8 cellular contexts compared by ENCODE assay signal in genomic region chr15:75620776-75621536, GRCh38. TPM values are rescaled to one million over a fixed set of nuclear protein-coding genes. Genes with fewer than 3 reads are reported as not detected.
A peak's percentile ranks its signal among the peaks of the same experiment; 100 is the strongest.
DNase-seq lines count a peak whose midpoint lies in the region; ATAC-seq and TF ChIP-seq lines count a peak whose summit lies in the region.

No MANE protein-coding gene starts in this region.

- WGBS in prostate gland: 59% methylated on average over 9 of the region's 9 CpGs

- peak overlapping the region; percentile 65 to 78 for H3K27ac Mint-ChIP-seq in T-cell

- no peaks in the 10 kb centered on the region for H3K4me1 ChIP-seq in prostate gland (replicated peaks)
- H3K4me1 ChIP-seq in PC-9 (replicated peaks; ENCODE audit: insufficient read depth): peaks cover 13% of the 10 kb centered on the region

- H3K9me3 ChIP-seq in prostate gland (no peaks in the 10 kb centered on the region), PC-9 (ENCODE audit: insufficient read depth, low read depth) (no peaks in the 10 kb centered on the region)

- intact Hi-C loops in prostate gland (cut with DNase I) (loop anchor here (5.0 kb wide), 1 partner anchor 89 kb away; no protein-coding TSS in a partner anchor), PC-9 (cut with micrococcal nuclease; ENCODE audit: unreplicated experiment) (no loop called here)

- H3F3A ChIP-seq in PC-9 (ENCODE audit: insufficient read depth, low read depth): peaks cover 15% of the 10 kb centered on the region

- CTCF ChIA-PET in T-cell (lab: Charles Lee) (interaction anchor here in 1 of 2 donors (0.5 to 0.6 kb wide), 2 partner anchors 10 to 16 kb away, joined by 4 to 5 read pairs; no protein-coding TSS in a partner anchor), PC-9 (lab: Charles Lee) (interaction anchor here (0.6 kb wide), 1 partner anchor 737 kb away, joined by 3 read pairs; no protein-coding TSS in a partner anchor)

- peak overlapping the region in 1 of 3 donors; percentile 30 for H3K4me3 Mint-ChIP-seq in T-cell

- H3K27me3 Mint-ChIP-seq in T-cell: no peaks in the 10 kb centered on the region

- POLR2A ChIA-PET in T-cell (lab: Charles Lee) (interaction anchor here in 1 of 2 donors (0.8 kb wide), 1 partner anchor 169 kb away, joined by 3 read pairs; no protein-coding TSS in a partner anchor), PC-9 (lab: Charles Lee; ENCODE audit: unreplicated experiment) (interaction anchor here (0.5 kb wide), 1 partner anchor 167 kb away, joined by 6 read pairs; no protein-coding TSS in a partner anchor)

- H3K9me3 Mint-ChIP-seq in T-cell: no peaks in the 10 kb centered on the region

- TF ChIP-seq CTCF in prostate gland (IDR thresholded peaks at IDR 0.05) (peak in 1 of 4 experiments; percentile 24), PC-9 (conservative IDR thresholded peaks at IDR 0.05) (no peak)

- TF ChIP-seq POLR2A in prostate gland (IDR thresholded peaks at IDR 0.05): no peak

- BruUV-seq in PC-9 (replicated peaks; lab: Mats Ljungman, UMichigan): no TSS peak

- H3K27ac ChIP-seq in prostate gland: peak overlapping the region; percentile 23 to 66
- no peak overlapping the region for H3K27ac ChIP-seq in PC-9

- no peaks in the 10 kb centered on the region for H4K20me1 ChIP-seq in PC-9 (ENCODE audit: insufficient read depth)

- H3K36me3 ChIP-seq in prostate gland (peaks cover 0 to 5% of the 10 kb centered on the region in 2 donors), PC-9 (ENCODE audit: low read depth) (peaks cover 4% of the 10 kb centered on the region; the same call in 1 of the 2 replicates)

- H3K79me2 ChIP-seq in PC-9 (ENCODE audit: low read depth): no peaks in the 10 kb centered on the region

- ATAC-seq in T-cell (replicated peaks in 1 of 4) (no peak), GM21528 (IDR thresholded peaks at IDR 0.05; ENCODE audit: low FRiP score, unreplicated experiment) (no peak)

- H3K4me1 Mint-ChIP-seq in T-cell: peaks cover 30 to 36% (median 31%) of the 10 kb centered on the region in 3 donors

- H2AFZ ChIP-seq in PC-9: no peak overlapping the region

- H3K4me3 ChIP-seq in prostate gland (no peak overlapping the region), PC-9 (no peak overlapping the region)

- DNase-seq in Daoy (ENCODE audit: low read depth): peak; percentile 60
- DNase-seq in T-cell: no peak
- DNase-seq in fibroblast of peridontal ligament (ENCODE audit: extremely low read depth): peak; percentile 97
- peak; percentile 31 for DNase-seq in prostate gland (ENCODE audit: low spot score)
- no peak for DNase-seq in PC-9
- DNase-seq in retina: no peak
- no peak for DNase-seq in islet precursor cell

- H3K27me3 ChIP-seq in prostate gland (replicated peaks; ENCODE audit: insufficient read depth): no peaks in the 10 kb centered on the region
- H3K27me3 ChIP-seq in PC-9 (ENCODE audit: insufficient read depth, low read depth): no peaks in the 10 kb centered on the region

- no peak overlapping the region for H3K4me2 ChIP-seq in PC-9

- H3K36me3 Mint-ChIP-seq in T-cell: peaks cover 29% of the 10 kb centered on the region

- no peaks in the 10 kb centered on the region for H3K9me2 ChIP-seq in PC-9 (ENCODE audit: insufficient read depth)

RNA-seq across cellular contexts. Expression of gene SNUPN, which starts 4.6 kb away (rescaled TPM):
- total RNA-seq in Daoy (2014; rRNA removed; shearing (Covaris generic)): 36.0 and 41.4 TPM in 2 replicates
- total RNA-seq in T-cell (10 to 100 TPM; 17.7 to 26.7 (median 20.8) TPM), prostate gland (10 to 100 TPM; 17.7 to 21.6 TPM), PC-9 (2021) (37.6 and 40.0 TPM in 2 replicates)

RNA-seq across cellular contexts. Expression of gene IMP3, which starts 19.1 kb away (rescaled TPM):
- total RNA-seq in Daoy (2014; rRNA removed; shearing (Covaris generic)): 115 and 126 TPM in 2 replicates
- total RNA-seq in T-cell (10 to 100 TPM; 39.6 to 86.6 (median 81.8) TPM), prostate gland (100 to 1,000 TPM; 125 to 277 TPM), PC-9 (2021) (45.4 and 53.0 TPM in 2 replicates)

RNA-seq across cellular contexts. Expression of gene SNX33, which starts 26.8 kb away (rescaled TPM):
- total RNA-seq in Daoy (2014; rRNA removed; shearing (Covaris generic)): 7.1 and 7.8 TPM in 2 replicates
- 1 to 10 TPM; 1.4 to 3.4 (median 2.5) TPM for total RNA-seq in T-cell
- total RNA-seq in prostate gland: 10 to 100 TPM; 23.6 to 25.6 TPM
- total RNA-seq in PC-9 (2021): 27.8 and 27.9 TPM in 2 replicates

RNA-seq across cellular contexts. Expression of gene PTPN9, which starts 41.8 kb away (rescaled TPM):
- total RNA-seq in Daoy (2014; rRNA removed; shearing (Covaris generic)): 20.8 and 21.2 TPM in 2 replicates
- total RNA-seq in T-cell (10 to 100 TPM; 12.7 to 19.6 (median 16.3) TPM), prostate gland (10 to 100 TPM; 19.3 to 22.3 TPM), PC-9 (2021) (22.4 and 24.1 TPM in 2 replicates)

Comparison
In these comparisons a context has a peak if more than half of its experiments do, and no peak if none do; other contexts are left out.
1. DNase-seq: peak in Daoy (single experiment), fibroblast of peridontal ligament (single experiment) and prostate gland (single experiment); none in T-cell (0 of 34), PC-9 (0 of 2), retina (single experiment) and islet precursor cell (single experiment).